Comparison of ENCODE assay signal across 8 cellular contexts in genomic region chr12:70242695-70243509, GRCh38. TPM values are rescaled to one million over a fixed set of nuclear protein-coding genes. Genes with fewer than 3 reads are reported as not detected.
A peak's percentile ranks its signal among the peaks of the same experiment; 100 is the strongest.
DNase-seq lines count a peak whose midpoint lies in the region; FAIRE-seq and TF ChIP-seq lines count a peak whose summit lies in the region.

A gene with protein sequence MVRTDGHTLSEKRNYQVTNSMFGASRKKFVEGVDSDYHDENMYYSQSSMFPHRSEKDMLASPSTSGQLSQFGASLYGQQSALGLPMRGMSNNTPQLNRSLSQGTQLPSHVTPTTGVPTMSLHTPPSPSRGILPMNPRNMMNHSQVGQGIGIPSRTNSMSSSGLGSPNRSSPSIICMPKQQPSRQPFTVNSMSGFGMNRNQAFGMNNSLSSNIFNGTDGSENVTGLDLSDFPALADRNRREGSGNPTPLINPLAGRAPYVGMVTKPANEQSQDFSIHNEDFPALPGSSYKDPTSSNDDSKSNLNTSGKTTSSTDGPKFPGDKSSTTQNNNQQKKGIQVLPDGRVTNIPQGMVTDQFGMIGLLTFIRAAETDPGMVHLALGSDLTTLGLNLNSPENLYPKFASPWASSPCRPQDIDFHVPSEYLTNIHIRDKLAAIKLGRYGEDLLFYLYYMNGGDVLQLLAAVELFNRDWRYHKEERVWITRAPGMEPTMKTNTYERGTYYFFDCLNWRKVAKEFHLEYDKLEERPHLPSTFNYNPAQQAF (plus strand): TSS chr12:70243433. CDS start chr12:70278227, 34,794 bp downstream.

- no peaks in the 10 kb centered on the region for H3K27me3 Mint-ChIP-seq in nephron progenitor cell (ENCODE audit: low read depth, poor library complexity)
- no peaks in the 10 kb centered on the region for H3K27me3 Mint-ChIP-seq in stimulated activated naive CD8-positive, alpha-beta T cell treated with anti-CD3 and anti-CD28 coated beads, Interleukin-15, Interleukin-2, amounts not matched to agents 100 ng/mL and 50 ng/mL, for 24 hours

- peak; percentile 77 for TF ChIP-seq POLR2A in H54 (IDR thresholded peaks at IDR 0.05; ENCODE audit: low read depth, low read length)

- H3K36me3 Mint-ChIP-seq in nephron progenitor cell (ENCODE audit: low read depth) = peaks cover 36% of the 10 kb centered on the region
- peaks cover 62% of the 10 kb centered on the region for H3K36me3 Mint-ChIP-seq in stimulated activated naive CD8-positive, alpha-beta T cell treated with anti-CD3 and anti-CD28 coated beads, Interleukin-15, Interleukin-2, amounts not matched to agents 100 ng/mL and 50 ng/mL, for 24 hours (ENCODE audit: low read depth)

- H3K4me1 Mint-ChIP-seq in nephron progenitor cell = peaks cover 64% of the 10 kb centered on the region
- peaks cover 67% of the 10 kb centered on the region for H3K4me1 Mint-ChIP-seq in stimulated activated naive CD8-positive, alpha-beta T cell treated with anti-CD3 and anti-CD28 coated beads, Interleukin-15, Interleukin-2, amounts not matched to agents 100 ng/mL and 50 ng/mL, for 24 hours (ENCODE audit: low read depth)

- FAIRE-seq in H54 (lab: Jason Lieb, UNC) = peak; percentile 97

- H3K27ac Mint-ChIP-seq in nephron progenitor cell = peak within 1 kb of the TSS; percentile 100
- H3K27ac Mint-ChIP-seq in stimulated activated naive CD8-positive, alpha-beta T cell treated with anti-CD3 and anti-CD28 coated beads, Interleukin-15, Interleukin-2, amounts not matched to agents 100 ng/mL and 50 ng/mL, for 24 hours = peak within 1 kb of the TSS; percentile 99

- DNase-seq in ELF-1 (ENCODE audit: low read depth, low spot score) (peak; percentile 93), H54 (ENCODE audit: insufficient read length, low spot score) (peak; percentile 67), LoVo (ENCODE audit: low spot score) (peak; percentile 94), SHP77 (lab: John Stamatoyannopoulos, UW) (peak; percentile 87 to 92), fibroblast of the aortic adventitia (ENCODE audit: low read depth) (peak; percentile 79), nephron progenitor cell (peak; percentile 93)
- peak; percentile 83 for DNase-seq in activated effector memory CD4-positive, alpha-beta T cell treated with Interleukin-2 at 50 U/mL for 16 hours

- H3K9me3 Mint-ChIP-seq in nephron progenitor cell = no peaks in the 10 kb centered on the region
- no peaks in the 10 kb centered on the region for H3K9me3 Mint-ChIP-seq in stimulated activated naive CD8-positive, alpha-beta T cell treated with anti-CD3 and anti-CD28 coated beads, Interleukin-15, Interleukin-2, amounts not matched to agents 100 ng/mL and 50 ng/mL, for 24 hours

- H3K4me3 Mint-ChIP-seq in nephron progenitor cell = peak within 1 kb of the TSS; percentile 98
- H3K4me3 Mint-ChIP-seq in stimulated activated naive CD8-positive, alpha-beta T cell treated with anti-CD3 and anti-CD28 coated beads, Interleukin-15, Interleukin-2, amounts not matched to agents 100 ng/mL and 50 ng/mL, for 24 hours = peak within 1 kb of the TSS; percentile 93

- TF ChIP-seq CTCF in fibroblast of the aortic adventitia (IDR thresholded peaks at IDR 0.05; ENCODE audit: insufficient read depth, low read length) = no peak
- no peak for TF ChIP-seq CTCF in nephron progenitor cell (IDR thresholded peaks at IDR 0.05)

- H3K4me3 ChIP-seq in fibroblast of the aortic adventitia (ENCODE audit: low read depth, low read length) = peak within 1 kb of the TSS; percentile 86

RNA-seq across cellular contexts. Expression of the gene that starts here (rescaled TPM):
- 58.9 and 135 TPM in 2 replicates for total RNA-seq in fibroblast of the aortic adventitia (ENCODE audit: low replicate concordance)

Comparison
In these comparisons a context has a peak if more than half of its experiments do, and no peak if none do; other contexts are left out.
1. Peak in every context shown above with its lines: DNase-seq and H3K4me3 ChIP-seq.